In the genomic region with DNA sequence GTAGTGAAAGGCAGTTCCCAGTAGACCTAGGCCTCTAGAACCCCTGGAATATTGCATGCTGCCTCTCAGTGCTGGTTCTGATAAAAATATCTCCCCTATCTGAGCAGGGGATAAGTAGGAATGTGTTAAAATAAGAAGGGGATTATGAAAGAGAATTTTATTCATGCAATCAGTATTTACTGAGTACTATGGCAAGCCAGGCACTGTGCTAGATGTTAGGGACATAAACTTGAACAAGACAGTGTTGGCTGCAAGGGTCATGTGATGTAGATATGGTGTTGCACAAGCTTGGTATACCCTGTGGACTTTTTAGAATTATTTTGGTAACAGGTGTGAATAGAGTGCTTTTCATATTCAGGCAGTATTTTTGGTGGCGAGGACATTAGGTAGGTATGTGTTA, we compare ENCODE assay signal across 30 cellular contexts. TPM values are rescaled to one million over a fixed set of nuclear protein-coding genes. Genes with fewer than 3 reads are reported as not detected.
"Had no signal": no experiment of that assay in that cellular context is flagged by ENCODE, and none has a peak within 500 bp of the region (broad histone marks: within the 10 kb centered on the region; RNA-seq: fewer than 3 reads in every experiment).

No MANE protein-coding gene starts in this region.

- H3K9me3 Mint-ChIP-seq: natural killer cell treated with Interleukin-12 subunit alpha and Interleukin-12 subunit beta and Interleukin-15 and Interleukin-18, amount 100 ng/mL, for 72 hours; stimulated activated naive CD8-positive, alpha-beta T cell treated with anti-CD3 and anti-CD28 coated beads, Interleukin-15, Interleukin-2, amounts not matched to agents 100 ng/mL and 50 ng/mL, for 24 hours had no signal

- H3K36me3 Mint-ChIP-seq: mesothelial cell of epicardium; naive B cell; natural killer cell treated with Interleukin-12 subunit alpha and Interleukin-12 subunit beta and Interleukin-15 and Interleukin-18, amount 100 ng/mL, for 72 hours; stimulated activated naive B cell treated with anti-CD40 and anti-IgM and Interleukin-4, amounts not matched to agents 10 μg/mL and 1 μg/mL and 100 μg/mL, for 72 hours had no signal

- H3K4me3 ChIP-seq: dorsolateral prefrontal cortex, esophagus muscularis mucosa, gastroesophageal sphincter, heart right ventricle, mucosa of descending colon, neural progenitor cell, prostate gland, right atrium auricular region, sigmoid colon, skin epidermis, spleen, thoracic aorta, transverse colon, upper lobe of right lung, uterus had no signal

- H3K27ac ChIP-seq: esophagus muscularis mucosa, foreskin keratinocyte, gastroesophageal sphincter, heart right ventricle, neural progenitor cell, prostate gland, right atrium auricular region, skin epidermis, spleen, transverse colon, upper lobe of right lung, uterus had no signal

- DNase-seq: dorsolateral prefrontal cortex; effector CD4-positive, alpha-beta T cell; foreskin keratinocyte; heart right ventricle; hippocampal formation; left cardiac atrium; mesenchymal stem cell; mucosa of descending colon; naive B cell; sigmoid colon; spleen; stimulated activated CD4-positive, alpha-beta T cell treated with anti-CD3 and anti-CD28 coated beads, Interleukin-4, amount 100 ng/mL, for 4 hours; stimulated activated naive B cell treated with anti-CD40 and anti-IgM and Interleukin-4, amounts not matched to agents 10 μg/mL and 1 μg/mL and 100 μg/mL, for 72 hours; transverse colon; upper lobe of right lung; uterus had no signal

- FAIRE-seq: colon, endothelial cell of umbilical vein, islet of Langerhans had no signal

- H3K4me1 Mint-ChIP-seq: naive B cell; stimulated activated naive B cell treated with anti-CD40 and anti-IgM and Interleukin-4, amounts not matched to agents 10 μg/mL and 1 μg/mL and 100 μg/mL, for 72 hours had no signal

- H3K36me3 ChIP-seq: esophagus muscularis mucosa, gastroesophageal sphincter, heart right ventricle, neural progenitor cell, prostate gland, right atrium auricular region, sigmoid colon, spleen, thoracic aorta, transverse colon, upper lobe of right lung had no signal

- H3K4me1 ChIP-seq: foreskin keratinocyte, prostate gland, spleen, uterus had no signal

- ATAC-seq: foreskin keratinocyte; gastroesophageal sphincter; heart right ventricle; left cardiac atrium; mucosa of descending colon; natural killer cell treated with Interleukin-12 subunit alpha and Interleukin-12 subunit beta and Interleukin-15 and Interleukin-18, amount 100 ng/mL, for 72 hours; stimulated activated naive B cell treated with anti-CD40 and anti-IgM and Interleukin-4, amounts not matched to agents 10 μg/mL and 1 μg/mL and 100 μg/mL, for 72 hours; upper lobe of right lung had no signal

- H3K4me2 ChIP-seq: neural progenitor cell had no signal

- H2AFZ ChIP-seq: neural progenitor cell had no signal

- H3K9ac ChIP-seq: neural progenitor cell had no signal

- H3K9me3 ChIP-seq: esophagus muscularis mucosa, gastroesophageal sphincter, mucosa of descending colon, prostate gland, thoracic aorta, transverse colon, upper lobe of right lung, uterus had no signal

- H3K27ac Mint-ChIP-seq: mesothelial cell of epicardium; naive B cell; natural killer cell treated with Interleukin-12 subunit alpha and Interleukin-12 subunit beta and Interleukin-15 and Interleukin-18, amount 100 ng/mL, for 72 hours; neural progenitor cell; stimulated activated naive B cell treated with anti-CD40 and anti-IgM and Interleukin-4, amounts not matched to agents 10 μg/mL and 1 μg/mL and 100 μg/mL, for 72 hours; stimulated activated naive CD8-positive, alpha-beta T cell treated with anti-CD3 and anti-CD28 coated beads, Interleukin-15, Interleukin-2, amounts not matched to agents 100 ng/mL and 50 ng/mL, for 24 hours had no signal

- H3K4me3 Mint-ChIP-seq: mesothelial cell of epicardium; naive B cell; natural killer cell treated with Interleukin-12 subunit alpha and Interleukin-12 subunit beta and Interleukin-15 and Interleukin-18, amount 100 ng/mL, for 72 hours; neural progenitor cell; stimulated activated naive B cell treated with anti-CD40 and anti-IgM and Interleukin-4, amounts not matched to agents 10 μg/mL and 1 μg/mL and 100 μg/mL, for 72 hours; stimulated activated naive CD8-positive, alpha-beta T cell treated with anti-CD3 and anti-CD28 coated beads, Interleukin-15, Interleukin-2, amounts not matched to agents 100 ng/mL and 50 ng/mL, for 24 hours had no signal

- H3K27me3 ChIP-seq: dorsolateral prefrontal cortex, esophagus muscularis mucosa, gastroesophageal sphincter, heart right ventricle, neural progenitor cell, right atrium auricular region, sigmoid colon, spleen, transverse colon, upper lobe of right lung, uterus had no signal

RNA-seq across cellular contexts. Expression of gene NOS1AP, which starts 23.6 kb away (rescaled TPM):
- total RNA-seq: osteoblast had no signal
